In genomic region chr21:45225741-45226327, GRCh38 we compare ENCODE assay signal across 31 cellular contexts.
DNase-seq lines count a peak whose midpoint lies in the region; ATAC-seq, FAIRE-seq and TF ChIP-seq lines count a peak whose summit lies in the region.
"Had no signal": no experiment of that assay in that cellular context is flagged by ENCODE, and none has a peak within 500 bp of the region (broad histone marks: within the 10 kb centered on the region; RNA-seq: fewer than 3 reads in every experiment).

No MANE protein-coding gene starts in this region.

- no peak for ATAC-seq in T-helper 17 cell
- no peak for ATAC-seq in activated T-cell treated with anti-CD3 and anti-CD28 coated beads, Interleukin-2, amount 50 U/mL, for 4 hours
- ATAC-seq: left colon had no signal

- H3K9me3 ChIP-seq in BE2C, result no peaks in the 10 kb centered on the region
- no peaks in the 10 kb centered on the region for H3K9me3 ChIP-seq in CD4-positive, alpha-beta memory T cell (ENCODE audit: control insufficient read depth in 1 of 2, low read length in 2 of 2)
- no peaks in the 10 kb centered on the region for H3K9me3 ChIP-seq in T-helper 17 cell (ENCODE audit: control insufficient read depth, low read length, poor library complexity, severe bottlenecking)
- H3K9me3 ChIP-seq in endothelial cell of umbilical vein (replicated peaks; ENCODE audit: control insufficient read depth, insufficient read depth, low read length), result no peaks in the 10 kb centered on the region
- H3K9me3 ChIP-seq: HAP-1, ovary, Peyer's patch, suprapubic skin, upper lobe of left lung had no signal

- no peak overlapping the region for H3K4me3 ChIP-seq in BE2C (ENCODE audit: low read depth, low read length)
- no peak overlapping the region for H3K4me3 ChIP-seq in CD4-positive, alpha-beta memory T cell (ENCODE audit: low read length in 2 of 2)
- H3K4me3 ChIP-seq in endothelial cell of umbilical vein (replicated peaks in 1 of 3; ENCODE audit: insufficient read depth in 1 of 3, low read depth in 1 of 3, low read length in 3 of 3), result no peak overlapping the region
- H3K4me3 ChIP-seq: coronary artery, HAP-1, ovary, Peyer's patch, suprapubic skin, upper lobe of left lung had no signal

- no peak for FAIRE-seq in endothelial cell of umbilical vein (lab: Jason Lieb, UNC)

- POLR2A ChIA-PET in CD4-positive, alpha-beta memory T cell (lab: Charles Lee; ENCODE audit: partially characterized antibody), result no interaction called here
- POLR2A ChIA-PET in endothelial cell of umbilical vein (lab: Charles Lee), result no interaction called here

- no peak overlapping the region for H3K4me2 ChIP-seq in endothelial cell of umbilical vein (ENCODE audit: insufficient read depth, low read length)

- dilution Hi-C loops in endothelial cell of umbilical vein (cut with MboI; ENCODE audit: extremely low pct_ligation_motif_present, low sequenced_read_pairs), result no loop called here

- H3K4me1 Mint-ChIP-seq in CD4-positive, alpha-beta memory T cell, result peaks cover 35 to 53% (median 44%) of the 10 kb centered on the region in 4 donors
- H3K4me1 Mint-ChIP-seq in T-helper 17 cell, result peaks cover 34% of the 10 kb centered on the region
- H3K4me1 Mint-ChIP-seq in activated T-cell treated with anti-CD3 and anti-CD28 coated beads, Interleukin-2, amount 50 U/mL, for 4 hours (ENCODE audit: low read depth), result peaks cover 50% of the 10 kb centered on the region
- H3K4me1 Mint-ChIP-seq: nephron progenitor cell had no signal

- no peaks in the 10 kb centered on the region for H3K27me3 Mint-ChIP-seq in CD4-positive, alpha-beta memory T cell
- no peaks in the 10 kb centered on the region for H3K27me3 Mint-ChIP-seq in T-helper 17 cell
- no peaks in the 10 kb centered on the region for H3K27me3 Mint-ChIP-seq in activated T-cell treated with anti-CD3 and anti-CD28 coated beads, Interleukin-2, amount 50 U/mL, for 4 hours (ENCODE audit: low read depth)

- peak overlapping the region in 4 of 8 donors; percentile 46 to 73 (median 59) for H3K4me3 Mint-ChIP-seq in CD4-positive, alpha-beta memory T cell
- H3K4me3 Mint-ChIP-seq in T-helper 17 cell, result peak overlapping the region; percentile 36
- H3K4me3 Mint-ChIP-seq in activated T-cell treated with anti-CD3 and anti-CD28 coated beads, Interleukin-2, amount 50 U/mL, for 4 hours, result no peak overlapping the region
- H3K4me3 Mint-ChIP-seq: nephron progenitor cell had no signal

- intact Hi-C loops in CD4-positive, alpha-beta memory T cell (cut with micrococcal nuclease), result loop anchor here (2.0 kb wide), 1 partner anchor 41 kb away; no protein-coding TSS in a partner anchor
- intact Hi-C loops in endothelial cell of umbilical vein (cut with micrococcal nuclease), result no loop called here

- no peaks in the 10 kb centered on the region for H3K9me3 Mint-ChIP-seq in CD4-positive, alpha-beta memory T cell
- no peaks in the 10 kb centered on the region for H3K9me3 Mint-ChIP-seq in activated T-cell treated with anti-CD3 and anti-CD28 coated beads, Interleukin-2, amount 50 U/mL, for 4 hours
- H3K9me3 Mint-ChIP-seq: activated naive CD4-positive, alpha-beta T cell treated with anti-CD3 and anti-CD28 coated beads, Interleukin-2, amount 50 U/mL, for 72 hours; nephron progenitor cell had no signal

- H3K9me1 ChIP-seq in endothelial cell of umbilical vein (replicated peaks; ENCODE audit: control insufficient read depth, extremely low read depth, insufficient read depth, low read length), result no peaks in the 10 kb centered on the region

- H3K27me3 ChIP-seq in BE2C (no peaks in the 10 kb centered on the region), endothelial cell of umbilical vein (ENCODE audit: control insufficient read depth in 2 of 2, insufficient read depth in 2 of 2, low read length in 2 of 2) (no peaks in the 10 kb centered on the region)
- no peaks in the 10 kb centered on the region for H3K27me3 ChIP-seq in CD4-positive, alpha-beta memory T cell (ENCODE audit: insufficient read depth, low read length)
- H3K27me3 ChIP-seq: ovary, Peyer's patch, suprapubic skin, upper lobe of left lung had no signal

- H3K4me1 ChIP-seq in BE2C, result no peaks in the 10 kb centered on the region
- peaks cover 43% of the 10 kb centered on the region for H3K4me1 ChIP-seq in CD4-positive, alpha-beta memory T cell (ENCODE audit: insufficient read depth, low read length)
- H3K4me1 ChIP-seq in endothelial cell of umbilical vein (ENCODE audit: control insufficient read depth, extremely low read depth, insufficient read depth, low read length), result no peaks in the 10 kb centered on the region
- H3K4me1 ChIP-seq: HAP-1, suprapubic skin, upper lobe of left lung had no signal

- no peak for DNase-seq in BE2C
- no peak for DNase-seq in CD4-positive, alpha-beta memory T cell
- DNase-seq in T-helper 17 cell, result no peak
- DNase-seq in endothelial cell of umbilical vein (ENCODE audit: low read depth, low spot score), result no peak
- no peak for DNase-seq in activated T-cell treated with anti-CD3 and anti-CD28 coated beads, Interleukin-2, amount 50 U/mL, for 4 hours
- no peak for DNase-seq in stimulated activated CD4-positive, alpha-beta T cell treated with anti-CD3 and anti-CD28 coated beads, Interleukin-15, amount 100 ng/mL, for 24 hours
- DNase-seq in activated gamma-delta T cell treated with Interleukin-2 at 50 U/mL for 16 hours, result no peak
- DNase-seq: activated CD4-positive, alpha-beta T cell treated with anti-CD3 and anti-CD28 coated beads, Interleukin-2, amount 50 U/mL, for 1 hour; anterior cingulate cortex; effector CD8-positive, alpha-beta T cell; erythroblast; glutamatergic neuron; Kasumi-1; left colon; MV-4-11; NCI-H1436; NCI-H2107; NCI-H345; NCI-H748 treated with DMSO at 0.1 percent for 48 hours; nephron progenitor cell; ovary; Peyer's patch; SHP77; stimulated activated naive CD4-positive, alpha-beta T cell treated with Interleukin-2 at 50 U/mL for 16 hours; T1000; upper lobe of left lung had no signal

- BruUV-seq in endothelial cell of umbilical vein (replicated peaks; lab: Mats Ljungman, UMichigan), result TSS peak; percentile 7

- TF ChIP-seq CTCF in BE2C (IDR thresholded peaks at IDR 0.05; ENCODE audit: low read depth, low read length) (peak; percentile 37), endothelial cell of umbilical vein (IDR thresholded peaks at IDR 0.05; ENCODE audit: extremely low read depth in 1 of 2, insufficient read depth in 1 of 2, low read depth in 1 of 2, low read length in 2 of 2) (no peak)

- H3K27ac ChIP-seq in CD4-positive, alpha-beta memory T cell (ENCODE audit: low read depth, low read length), result no peak overlapping the region
- H3K27ac ChIP-seq in endothelial cell of umbilical vein (ENCODE audit: insufficient read depth, low read depth, low read length), result no peak overlapping the region
- H3K27ac ChIP-seq: coronary artery, HL-60, ovary, Peyer's patch, suprapubic skin had no signal

- no peak overlapping the region for H3K9ac ChIP-seq in endothelial cell of umbilical vein (replicated peaks; ENCODE audit: extremely low read depth, insufficient read depth, low read length)

- no peaks in the 10 kb centered on the region for H4K20me1 ChIP-seq in endothelial cell of umbilical vein (replicated peaks; ENCODE audit: control insufficient read depth, extremely low read depth, insufficient read depth, low read length)

- H3K27ac Mint-ChIP-seq in CD4-positive, alpha-beta memory T cell, result peak overlapping the region; percentile 24 to 97 (median 85)
- peak overlapping the region; percentile 95 for H3K27ac Mint-ChIP-seq in T-helper 17 cell
- H3K27ac Mint-ChIP-seq: nephron progenitor cell had no signal

- H2AFZ ChIP-seq in endothelial cell of umbilical vein (ENCODE audit: low read depth, low read length), result no peak overlapping the region

- H3K36me3 Mint-ChIP-seq in CD4-positive, alpha-beta memory T cell, result peaks cover 9 to 12% of the 10 kb centered on the region in 2 donors
- H3K36me3 Mint-ChIP-seq in T-helper 17 cell (ENCODE audit: low read depth), result peaks cover 2% of the 10 kb centered on the region
- H3K36me3 Mint-ChIP-seq in activated T-cell treated with anti-CD3 and anti-CD28 coated beads, Interleukin-2, amount 50 U/mL, for 4 hours (ENCODE audit: insufficient read depth), result peaks cover 11% of the 10 kb centered on the region

- no peaks in the 10 kb centered on the region for H3K79me2 ChIP-seq in endothelial cell of umbilical vein (ENCODE audit: control insufficient read depth, insufficient read depth, low read length)

- TF ChIP-seq POLR2A in endothelial cell of umbilical vein (IDR thresholded peaks at IDR 0.05; ENCODE audit: low read depth, low read length), result no peak

- H3K36me3 ChIP-seq in BE2C (no peaks in the 10 kb centered on the region; the same call in 1 of the 2 replicates), endothelial cell of umbilical vein (ENCODE audit: control insufficient read depth in 2 of 2, extremely low read depth in 1 of 2, insufficient read depth in 2 of 2, low read length in 2 of 2) (peaks cover 0 to 13% of the 10 kb centered on the region in 2 experiments)
- peaks cover 6% of the 10 kb centered on the region for H3K36me3 ChIP-seq in CD4-positive, alpha-beta memory T cell (ENCODE audit: insufficient read depth, low read length)
- H3K36me3 ChIP-seq: HAP-1, ovary had no signal

- CTCF ChIA-PET in CD4-positive, alpha-beta memory T cell (lab: Charles Lee; ENCODE audit: partially characterized antibody), result interaction anchor here (1.0 kb wide), 1 partner anchor 88 kb away, joined by 3 read pairs; no protein-coding TSS in a partner anchor
- CTCF ChIA-PET in endothelial cell of umbilical vein (lab: Charles Lee), result no interaction called here

TF ChIP-seq in endothelial cell of umbilical vein, 7 proteins besides CTCF, POLR2A, EP300 and RAD21:
- TF ChIP-seq POLR2AphosphoS5 (IDR thresholded peaks at IDR 0.05; ENCODE audit: insufficient read depth, low read depth, low read length) (no peak), FOS (IDR thresholded peaks at IDR 0.05; ENCODE audit: borderline replicate concordance, insufficient read depth, low read length) (no peak), MYC (IDR thresholded peaks at IDR 0.05; ENCODE audit: low read depth, low read length) (no peak), JUN (IDR thresholded peaks at IDR 0.05; ENCODE audit: borderline replicate concordance, insufficient read depth, insufficient read length, low read depth) (no peak), GATA2 (IDR thresholded peaks at IDR 0.05; ENCODE audit: insufficient read depth, insufficient read length, low read depth, low read length) (no peak)
- TF ChIP-seq, protein P1, sequence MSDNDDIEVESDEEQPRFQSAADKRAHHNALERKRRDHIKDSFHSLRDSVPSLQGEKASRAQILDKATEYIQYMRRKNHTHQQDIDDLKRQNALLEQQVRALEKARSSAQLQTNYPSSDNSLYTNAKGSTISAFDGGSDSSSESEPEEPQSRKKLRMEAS (IDR thresholded peaks at IDR 0.05; ENCODE audit: insufficient read depth, insufficient read length), result no peak
TF ChIP-seq in endothelial cell of umbilical vein: peak in this region for 0.
